ENCODE assay signal across 10 cellular contexts in the genomic region with DNA sequence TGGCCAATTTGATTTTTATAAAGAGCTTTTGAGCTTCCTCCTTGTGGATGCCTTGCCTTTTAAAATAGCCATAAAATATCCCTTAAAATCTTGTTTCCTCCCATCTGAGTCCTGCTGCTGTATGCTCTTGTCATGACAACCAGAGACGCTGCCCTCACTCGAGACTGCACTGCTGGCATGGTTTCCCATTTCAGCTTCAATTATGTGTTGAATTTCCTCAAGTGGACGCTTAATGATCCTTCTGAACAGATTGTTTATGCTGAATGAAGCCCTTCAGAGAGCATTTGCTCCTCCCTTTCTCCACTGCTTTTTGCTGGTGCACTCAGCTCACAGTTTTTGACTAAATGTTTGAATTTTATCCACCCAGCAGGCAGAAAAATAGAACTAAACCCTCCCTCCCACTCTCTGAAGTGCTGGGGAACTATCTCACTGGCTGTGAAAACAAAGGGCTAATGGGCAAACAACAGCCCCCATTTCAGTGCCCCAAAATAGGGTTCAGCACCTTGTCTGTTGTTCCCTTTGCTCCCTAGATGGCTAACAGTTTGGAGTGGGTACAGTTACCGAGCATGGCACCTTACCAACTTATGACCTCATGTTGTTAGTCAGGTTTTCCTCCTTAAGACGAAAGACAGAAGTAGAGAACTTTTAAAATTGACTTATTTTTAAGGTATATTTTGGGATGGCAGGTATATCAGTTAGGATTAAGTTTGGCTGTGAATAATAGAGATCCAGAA. TPM values are rescaled to one million over a fixed set of nuclear protein-coding genes. Genes with fewer than 3 reads are reported as not detected.
DNase-seq lines count a peak whose midpoint lies in the region; ATAC-seq and TF ChIP-seq lines count a peak whose summit lies in the region.
"Had no signal": no experiment of that assay in that cellular context is flagged by ENCODE, and none has a peak within 500 bp of the region (broad histone marks: within the 10 kb centered on the region; RNA-seq: fewer than 3 reads in every experiment).

No MANE protein-coding gene starts in this region.

- H3K4me3 ChIP-seq in cardiac muscle cell (no peak overlapping the region), SK-N-SH (ENCODE audit: low read depth in 2 of 2, low read length in 1 of 2) (no peak overlapping the region), aorta (ENCODE audit: low read length in 2 of 2) (no peak overlapping the region)

- TF ChIP-seq CTCF in cardiac muscle cell (IDR thresholded peaks at IDR 0.05; ENCODE audit: low read depth, low read length) (no peak), SK-N-SH (IDR thresholded peaks at IDR 0.05) (no peak), GM20000 (IDR thresholded peaks at IDR 0.05; ENCODE audit: extremely low read depth, missing control alignments) (no peak)

- H3K36me3 ChIP-seq in cardiac muscle cell (no peaks in the 10 kb centered on the region), SK-N-SH (replicated peaks in 1 of 2; ENCODE audit: control insufficient read depth in 1 of 2, insufficient read depth in 2 of 2, low read length in 1 of 2) (peaks cover 8 to 15% of the 10 kb centered on the region in 2 experiments), aorta (ENCODE audit: control insufficient read depth in 1 of 2, insufficient read depth in 2 of 2, low read length in 1 of 2) (no peaks in the 10 kb centered on the region)

- H3K4me1 ChIP-seq in cardiac muscle cell (ENCODE audit: low read depth) (peaks cover 28% of the 10 kb centered on the region), SK-N-SH (ENCODE audit: control insufficient read depth in 1 of 2, insufficient read depth in 2 of 2, low read depth in 1 of 2, low read length in 1 of 2) (peaks cover 0 to 24% of the 10 kb centered on the region in 2 experiments; a peak in 3 of 4 replicates), aorta (ENCODE audit: control insufficient read depth in 1 of 2, insufficient read depth in 2 of 2, low read length in 2 of 2) (peaks cover 0 to 8% of the 10 kb centered on the region in 2 donors)

- no peak for ATAC-seq in Right ventricle myocardium inferior
- peak; percentile 50 for ATAC-seq in aorta (ENCODE audit: low FRiP score)
- ATAC-seq: T-helper 17 cell had no signal

- H2AFZ ChIP-seq in SK-N-SH (ENCODE audit: low read depth): no peak overlapping the region

- peaks cover 21% of the 10 kb centered on the region for H3F3A ChIP-seq in SK-N-SH (replicated peaks; ENCODE audit: insufficient read depth)

- no peak for TF ChIP-seq EP300 in SK-N-SH (IDR thresholded peaks at IDR 0.05; ENCODE audit: borderline replicate concordance in 1 of 2, low read depth in 1 of 2, low read length in 1 of 2)

- no peaks in the 10 kb centered on the region for H3K27me3 ChIP-seq in cardiac muscle cell
- H3K27me3 ChIP-seq in SK-N-SH (ENCODE audit: insufficient read depth): no peaks in the 10 kb centered on the region
- H3K27me3 ChIP-seq in aorta (ENCODE audit: control insufficient read depth in 1 of 2, insufficient read depth in 2 of 2, low read length in 1 of 2): no peaks in the 10 kb centered on the region

- H3K4me2 ChIP-seq in SK-N-SH: no peak overlapping the region

- DNase-seq in cardiac muscle cell (ENCODE audit: low read depth in 1 of 2, low spot score in 1 of 2) (peak; percentile 22 to 54), Right ventricle myocardium inferior (ENCODE audit: missing footprints) (no peak), SK-N-SH (no peak), iPS-NIHi11 (ENCODE audit: low spot score) (peak; percentile 16), aorta (no peak), GM20000 (ENCODE audit: low spot score) (no peak), GM03348 (ENCODE audit: low spot score) (no peak)
- no peak for DNase-seq in activated CD8-positive, alpha-beta memory T cell treated with anti-CD3 and anti-CD28 coated beads, Interleukin-2, amount 50 U/mL, for 48 hours
- DNase-seq: stimulated activated CD8-positive, alpha-beta memory T cell treated with anti-CD3 and anti-CD28 coated beads, Interleukin-4, amount 100 ng/mL, for 48 hours; T-helper 17 cell had no signal

- intact Hi-C loops in Right ventricle myocardium inferior (cut with DNase I): no loop called here
- intact Hi-C loops in aorta (cut with DNase I): no loop called here

- peak overlapping the region; percentile 37 for H3K9ac ChIP-seq in SK-N-SH

- H3K9me2 ChIP-seq in SK-N-SH: no peaks in the 10 kb centered on the region

- POLR2A ChIA-PET in SK-N-SH (lab: Yijun Ruan, JAX): no interaction called here

- 27% methylated on average over 5 of the region's 5 CpGs for WGBS in SK-N-SH (ENCODE audit: low lambda C conversion rate)
- 3 to 8% methylated on average over 5 of the region's 5 CpGs for WGBS in aorta, 2 donors

- CTCF ChIA-PET in SK-N-SH (lab: Yijun Ruan, JAX): interaction anchor here (0.8 to 2.7 kb wide), 3 partner anchors 10 to 17 kb away, joined by 4 to 14 read pairs (median 4); no protein-coding TSS in a partner anchor

- H3K9me3 ChIP-seq in cardiac muscle cell (ENCODE audit: low read depth) (no peaks in the 10 kb centered on the region), SK-N-SH (no peaks in the 10 kb centered on the region), aorta (ENCODE audit: control insufficient read depth, low read length) (no peaks in the 10 kb centered on the region)

- no peaks in the 10 kb centered on the region for H3K79me2 ChIP-seq in SK-N-SH (ENCODE audit: insufficient read depth)

- H3K27ac ChIP-seq in cardiac muscle cell (peak overlapping the region; percentile 49), SK-N-SH (ENCODE audit: low read depth in 2 of 2, low read length in 1 of 2) (peak overlapping the region; percentile 12 to 78; a peak in 3 of 4 replicates), aorta (ENCODE audit: low read depth in 1 of 2, low read length in 2 of 2) (peak overlapping the region; percentile 58 to 78)

- H4K20me1 ChIP-seq in SK-N-SH (ENCODE audit: insufficient read depth): no peaks in the 10 kb centered on the region

- TF ChIP-seq RAD21 in SK-N-SH (IDR thresholded peaks at IDR 0.05; ENCODE audit: low read length): no peak

TF ChIP-seq in SK-N-SH, 30 proteins besides CTCF, POLR2A, EP300 and RAD21:
- TF ChIP-seq RCOR1 (IDR thresholded peaks at IDR 0.05; ENCODE audit: low read length) (no peak), FOXJ3 (CRISPR knock-in tag; IDR thresholded peaks at IDR 0.05) (no peak), SIN3A (IDR thresholded peaks at IDR 0.05; ENCODE audit: borderline replicate concordance, low read depth, low read length) (no peak), TCF12 (IDR thresholded peaks at IDR 0.05) (peak; percentile 42; the same call in 1 of the 2 replicates), RXRA (IDR thresholded peaks at IDR 0.05; ENCODE audit: borderline replicate concordance, low read depth) (no peak), NFIC (IDR thresholded peaks at IDR 0.05; ENCODE audit: borderline replicate concordance) (peak; percentile 61), USF2 (IDR thresholded peaks at IDR 0.05; ENCODE audit: borderline replicate concordance, low read depth, low read length) (no peak)
- TF ChIP-seq, protein P1, sequence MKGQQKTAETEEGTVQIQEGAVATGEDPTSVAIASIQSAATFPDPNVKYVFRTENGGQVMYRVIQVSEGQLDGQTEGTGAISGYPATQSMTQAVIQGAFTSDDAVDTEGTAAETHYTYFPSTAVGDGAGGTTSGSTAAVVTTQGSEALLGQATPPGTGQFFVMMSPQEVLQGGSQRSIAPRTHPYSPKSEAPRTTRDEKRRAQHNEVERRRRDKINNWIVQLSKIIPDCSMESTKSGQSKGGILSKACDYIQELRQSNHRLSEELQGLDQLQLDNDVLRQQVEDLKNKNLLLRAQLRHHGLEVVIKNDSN (IDR thresholded peaks at IDR 0.05; ENCODE audit: borderline replicate concordance, low read depth): no peak

RNA-seq across cellular contexts. Expression of gene RNF8, which starts 45.5 kb away (rescaled TPM):
- total RNA-seq in cardiac muscle cell (36.8 and 38.5 TPM in 2 replicates), Right ventricle myocardium inferior (14.9 TPM), aorta (10 to 100 TPM; 13.9 to 16.4 TPM)
- polyA plus RNA-seq in cardiac muscle cell (49.9 and 55.8 TPM in 2 replicates), SK-N-SH (2012; rRNA removed) (19.8 and 21.7 TPM in 2 replicates), aorta (10 to 100 TPM; 14.4 to 15.4 TPM)
- polyA plus RNA-seq in SK-N-SH (2012; cell fraction: cytosol; rRNA removed): 21.5 and 28.1 TPM in 2 replicates
- polyA plus RNA-seq in SK-N-SH (2012; cell fraction: nucleus; rRNA removed): 19.5 and 22.9 TPM in 2 replicates

RNA-seq across cellular contexts. Expression of gene TMEM217, which starts 50.3 kb away (rescaled TPM):
- total RNA-seq in cardiac muscle cell: 1.3 and 3.8 TPM in 2 replicates
- polyA plus RNA-seq in cardiac muscle cell: 0.82 and 4.5 TPM in 2 replicates
- total RNA-seq in Right ventricle myocardium inferior: 0.30 TPM
- polyA plus RNA-seq in SK-N-SH (2012; rRNA removed): 1.5 and 2.0 TPM in 2 replicates
- 1.6 and 1.7 TPM in 2 replicates for polyA plus RNA-seq in SK-N-SH (2012; cell fraction: cytosol; rRNA removed)
- 1.3 and 3.0 TPM in 2 replicates for polyA plus RNA-seq in SK-N-SH (2012; cell fraction: nucleus; rRNA removed)
- 1 to 10 TPM; 2.2 to 2.7 TPM for total RNA-seq in aorta
- polyA plus RNA-seq in aorta: under 1 TPM; 0.50 to 0.54 TPM

RNA-seq across cellular contexts. Expression of gene TBC1D22B, which starts 50.7 kb away (rescaled TPM):
- 10.9 and 12.8 TPM in 2 replicates for total RNA-seq in cardiac muscle cell
- polyA plus RNA-seq in cardiac muscle cell: 13.3 and 14.3 TPM in 2 replicates
- total RNA-seq in Right ventricle myocardium inferior: 6.3 TPM
- polyA plus RNA-seq in SK-N-SH (2012; rRNA removed): 5.3 and 5.5 TPM in 2 replicates
- polyA plus RNA-seq in SK-N-SH (2012; cell fraction: cytosol; rRNA removed): 5.4 and 6.0 TPM in 2 replicates
- 8.9 and 9.1 TPM in 2 replicates for polyA plus RNA-seq in SK-N-SH (2012; cell fraction: nucleus; rRNA removed)
- total RNA-seq in aorta: 10 to 100 TPM; 11.2 to 17.0 TPM
- 1 to 10 TPM; 3.9 to 4.1 TPM for polyA plus RNA-seq in aorta

Comparison
In these comparisons a context has a peak if more than half of its experiments do, and no peak if none do; other contexts are left out.
1. DNase-seq: peak in cardiac muscle cell (2 of 2) and iPS-NIHi11 (single experiment); none in Right ventricle myocardium inferior (single experiment), SK-N-SH (single experiment), aorta (0 of 2), GM20000 (single experiment), GM03348 (single experiment) and activated CD8-positive, alpha-beta memory T cell treated with anti-CD3 and anti-CD28 coated beads, Interleukin-2, amount 50 U/mL, for 48 hours (single experiment).
2. Peak in every context shown above with its lines, with median percentiles within 50 percentile points of each other: H3K27ac ChIP-seq.